Comparison of ENCODE assay signal across 7 cellular contexts in the genomic region with DNA sequence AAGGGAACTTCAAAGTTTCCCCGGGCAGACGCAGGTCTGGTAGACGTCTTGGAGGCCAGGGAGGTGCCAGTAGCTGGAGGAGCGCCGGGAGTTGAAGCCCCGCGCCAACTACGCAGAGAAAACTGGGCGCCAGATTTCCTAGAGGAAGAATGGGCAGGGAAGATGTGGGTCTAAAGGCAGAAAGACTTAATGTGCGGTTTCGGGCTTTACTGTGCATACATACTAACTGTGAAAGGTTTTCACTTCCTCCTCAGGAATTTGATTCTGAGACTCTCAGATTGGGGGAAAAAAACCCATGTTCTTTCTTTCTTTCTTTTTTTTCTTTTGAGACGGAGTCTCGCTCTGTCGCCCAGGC. TPM values are rescaled to one million over a fixed set of nuclear protein-coding genes. Genes with fewer than 3 reads are reported as not detected.
DNase-seq lines count a peak whose midpoint lies in the region; ATAC-seq and TF ChIP-seq lines count a peak whose summit lies in the region.

No MANE protein-coding gene starts in this region.

- H3K27me3 ChIP-seq in rectal smooth muscle tissue (ENCODE audit: control insufficient read depth, insufficient read depth, low read length) (no peaks in the 10 kb centered on the region), PC-9 (ENCODE audit: insufficient read depth, low read depth) (peaks cover 4% of the 10 kb centered on the region; the same call in 1 of the 2 replicates)

- in situ Hi-C loops in astrocyte of the cerebellum (cut with HindIII; ENCODE audit: low sequenced_read_pairs), result no loop called here

- no peak for TF ChIP-seq CTCF in astrocyte of the cerebellum (IDR thresholded peaks at IDR 0.05; ENCODE audit: low read depth, low read length, missing control alignments)
- no peak for TF ChIP-seq CTCF in PC-9 (conservative IDR thresholded peaks at IDR 0.05)

- H3K4me2 ChIP-seq in PC-9, result no peak overlapping the region

- POLR2A ChIA-PET in PC-9 (lab: Charles Lee; ENCODE audit: unreplicated experiment), result interaction anchor here (0.9 kb wide), 1 partner anchor 518 kb away, joined by 4 read pairs; no protein-coding TSS in a partner anchor

- H3F3A ChIP-seq in PC-9 (ENCODE audit: insufficient read depth, low read depth), result no peaks in the 10 kb centered on the region

- H3K9ac ChIP-seq in rectal smooth muscle tissue (ENCODE audit: low read length), result no peak overlapping the region

- H3K79me2 ChIP-seq in PC-9 (ENCODE audit: low read depth), result no peaks in the 10 kb centered on the region

- CTCF ChIA-PET in PC-9 (lab: Charles Lee), result interaction anchor here (0.9 kb wide), 1 partner anchor 15 kb away, joined by 3 read pairs; no protein-coding TSS in a partner anchor

- DNase-seq in astrocyte of the cerebellum (ENCODE audit: low read depth) (no peak), T1000 (lab: John Stamatoyannopoulos, UW) (no peak), PC-9 (no peak)
- no peak for DNase-seq in stimulated activated CD4-positive, alpha-beta T cell treated with anti-CD3 and anti-CD28 coated beads, Interleukin-2, amount 100 ng/mL, for 24 hours

- intact Hi-C loops in PC-9 (cut with micrococcal nuclease; ENCODE audit: unreplicated experiment), result no loop called here

- H3K27ac ChIP-seq in rectal smooth muscle tissue (ENCODE audit: low read depth, low read length) (no peak overlapping the region), PC-9 (no peak overlapping the region)

- H3K36me3 ChIP-seq in rectal smooth muscle tissue (ENCODE audit: control insufficient read depth, insufficient read depth, low read length), result no peaks in the 10 kb centered on the region
- H3K36me3 ChIP-seq in PC-9 (ENCODE audit: low read depth), result no peaks in the 10 kb centered on the region

- no peaks in the 10 kb centered on the region for H3K9me2 ChIP-seq in PC-9 (ENCODE audit: insufficient read depth)

- H3K4me1 ChIP-seq in rectal smooth muscle tissue (ENCODE audit: control insufficient read depth, insufficient read depth, low read length), result peaks cover 3% of the 10 kb centered on the region
- no peaks in the 10 kb centered on the region for H3K4me1 ChIP-seq in PC-9 (replicated peaks; ENCODE audit: insufficient read depth)

- no peaks in the 10 kb centered on the region for H4K20me1 ChIP-seq in PC-9 (ENCODE audit: insufficient read depth)

- peak overlapping the region; percentile 86 for H3K4me3 ChIP-seq in astrocyte of the cerebellum (ENCODE audit: low read depth, low read length)
- peak overlapping the region; percentile 90 for H3K4me3 ChIP-seq in rectal smooth muscle tissue (ENCODE audit: low read length)
- H3K4me3 ChIP-seq in PC-9, result no peak overlapping the region

- peak; percentile 16 for ATAC-seq in GM19328 (IDR thresholded peaks at IDR 0.05; ENCODE audit: unreplicated experiment)
- peak; percentile 34 for ATAC-seq in HG03095 (IDR thresholded peaks at IDR 0.05; ENCODE audit: unreplicated experiment)

- H3K9me3 ChIP-seq in PC-9 (ENCODE audit: insufficient read depth, low read depth), result no peaks in the 10 kb centered on the region; the same call in 1 of the 2 replicates

- no TSS peak for BruUV-seq in PC-9 (replicated peaks; lab: Mats Ljungman, UMichigan)

- no peak overlapping the region for H2AFZ ChIP-seq in PC-9

RNA-seq across cellular contexts. Expression of a gene that starts 0.3 kb away (rescaled TPM):
- total RNA-seq in PC-9 (2021), result 4.3 and 4.5 TPM in 2 replicates
